ENCODE assay signal across 5 cellular contexts in genomic region chr20:253447-253846, GRCh38. TPM values are rescaled to one million over a fixed set of nuclear protein-coding genes. Genes with fewer than 3 reads are reported as not detected.
"Had no signal": no experiment of that assay in that cellular context is flagged by ENCODE, and none has a peak within 500 bp of the region (broad histone marks: within the 10 kb centered on the region; RNA-seq: fewer than 3 reads in every experiment).

No MANE protein-coding gene starts in this region.

RNA-seq across cellular contexts. Expression of gene DEFB132, which starts 4.1 kb away (rescaled TPM):
- total RNA-seq: GM23248, H1, H9, HT-29, IMR-90 had no signal
- polyA plus RNA-seq: GM23248, H1, IMR-90 had no signal

RNA-seq across cellular contexts. Expression of gene DEFB129, which starts 26.4 kb away (rescaled TPM):
- total RNA-seq: GM23248, H1, H9, HT-29, IMR-90 had no signal
- polyA plus RNA-seq: GM23248, H1, IMR-90 had no signal
